25 cellular contexts compared by ENCODE assay signal in the genomic region with DNA sequence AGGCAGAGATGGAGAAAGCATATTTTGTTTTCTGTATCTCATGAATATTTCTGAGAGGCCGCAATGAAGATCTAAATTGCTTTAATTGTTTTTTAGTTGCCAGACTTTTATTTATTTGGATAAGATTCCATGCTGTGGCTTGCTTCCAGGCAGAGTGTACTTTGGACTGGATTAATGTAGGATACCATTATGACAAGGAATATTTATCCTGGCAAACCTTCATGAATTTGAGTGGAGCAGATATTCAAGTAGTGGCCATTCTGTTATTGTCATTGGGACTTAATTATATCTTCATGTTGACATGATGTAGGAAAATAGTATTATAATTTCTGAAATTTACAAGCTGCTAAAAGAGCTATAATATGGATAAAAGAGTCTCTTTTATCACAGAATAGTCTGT.
"Had no signal": no experiment of that assay in that cellular context is flagged by ENCODE, and none has a peak within 500 bp of the region (broad histone marks: within the 10 kb centered on the region; RNA-seq: fewer than 3 reads in every experiment).

No MANE protein-coding gene starts in this region.

- H3K27ac ChIP-seq: gastroesophageal sphincter, hepatocyte, ovary, prostate gland, skin epidermis, thoracic aorta, vagina had no signal

- ATAC-seq: activated CD8-positive, alpha-beta T cell treated with anti-CD3 and anti-CD28 coated beads for 36 hours; activated naive CD8-positive, alpha-beta T cell treated with anti-CD3 and anti-CD28 coated beads, Interleukin-2, amount 50 U/mL, for 24 hours; activated T-cell treated with anti-CD3 and anti-CD28 coated beads, Interleukin-2, amount 50 U/mL, for 4 hours; effector memory CD8-positive, alpha-beta T cell; gastroesophageal sphincter; left ventricle myocardium superior; sciatic nerve; stimulated activated effector memory CD8-positive, alpha-beta T cell treated with anti-CD3 and anti-CD28 coated beads, Interleukin-12 subunit alpha, Interleukin-12 subunit beta, amount 100 ng/mL, for 72 hours had no signal

- DNase-seq: activated B cell treated with CpG ODN at 0.5 μM for 24 hours; activated CD4-positive, alpha-beta T cell treated with anti-CD3 and anti-CD28 coated beads, Interleukin-2, amount 50 U/mL, for 1 hour; activated CD8-positive, alpha-beta T cell treated with anti-CD3 and anti-CD28 coated beads for 36 hours; activated naive CD8-positive, alpha-beta T cell treated with anti-CD3 and anti-CD28 coated beads, Interleukin-2, amount 50 U/mL, for 24 hours; activated T-cell treated with anti-CD3 and anti-CD28 coated beads, Interleukin-2, amount 50 U/mL, for 4 hours; amygdala; caudate nucleus; cortex of kidney; effector memory CD8-positive, alpha-beta T cell; erythroblast; islet precursor cell; left ventricle myocardium superior; naive B cell; ovary; retina; stimulated activated CD4-positive, alpha-beta T cell treated with anti-CD3 and anti-CD28 coated beads, Interleukin-4, amount 100 ng/mL, for 24 hours; trophoblast cell had no signal

- H3K4me1 ChIP-seq: gastroesophageal sphincter, prostate gland, vagina had no signal

- H3K27me3 ChIP-seq: gastroesophageal sphincter, hepatocyte, ovary, vagina had no signal
